ENCODE assay signal across 1 cellular context in genomic region chr5:38382898-38383297, GRCh38.
TF ChIP-seq lines count a peak whose summit lies in the region.

No MANE protein-coding gene starts in this region.

TF ChIP-seq in HepG2, 621 proteins besides CTCF, POLR2A, EP300 and RAD21 (continued from another document and continues in another):
- TF ChIP-seq ZNF3 (CRISPR knock-in tag; IDR thresholded peaks at IDR 0.05) (no peak), HBP1 (CRISPR knock-in tag; IDR thresholded peaks at IDR 0.05; ENCODE audit: low read depth) (no peak), HMGA1 (CRISPR knock-in tag; conservative IDR thresholded peaks at IDR 0.05) (no peak), MED8 (CRISPR knock-in tag; IDR thresholded peaks at IDR 0.05; ENCODE audit: insufficient replicate concordance) (no peak), NFKBIZ (CRISPR knock-in tag; IDR thresholded peaks at IDR 0.05) (no peak), CBX1 (IDR thresholded peaks at IDR 0.05; ENCODE audit: low read depth) (no peak), USF2 (IDR thresholded peaks at IDR 0.05; ENCODE audit: low read depth, low read length) (no peak), USF2 (CRISPR knock-in tag; IDR thresholded peaks at IDR 0.05; ENCODE audit: borderline replicate concordance) (no peak), THAP9 (CRISPR knock-in tag; IDR thresholded peaks at IDR 0.05; ENCODE audit: borderline replicate concordance) (no peak), FUBP1 (CRISPR knock-in tag; IDR thresholded peaks at IDR 0.05; ENCODE audit: borderline replicate concordance) (no peak), ZNF572 (CRISPR knock-in tag; IDR thresholded peaks at IDR 0.05) (no peak), HNF4A (CRISPR knock-in tag; IDR thresholded peaks at IDR 0.05) (peak; percentile 98), ZNF614 (CRISPR knock-in tag; IDR thresholded peaks at IDR 0.05; ENCODE audit: borderline replicate concordance) (peak; percentile 99), FOXO1 (CRISPR knock-in tag; IDR thresholded peaks at IDR 0.05) (peak; percentile 36; the same call in 1 of the 2 replicates), TAF15 (IDR thresholded peaks at IDR 0.05; ENCODE audit: low read depth, low read length, poor library complexity, severe bottlenecking) (no peak), AHR (CRISPR knock-in tag; IDR thresholded peaks at IDR 0.05) (no peak), NR2C2 (CRISPR knock-in tag; IDR thresholded peaks at IDR 0.05; ENCODE audit: borderline replicate concordance) (peak; percentile 50; the same call in 1 of the 2 replicates), RBAK (CRISPR knock-in tag; IDR thresholded peaks at IDR 0.05) (no peak), ZNF7 (CRISPR knock-in tag; IDR thresholded peaks at IDR 0.05) (no peak), ZNF431 (CRISPR knock-in tag; IDR thresholded peaks at IDR 0.05; ENCODE audit: borderline replicate concordance, low read depth) (no peak), ELF1 (CRISPR knock-in tag; IDR thresholded peaks at IDR 0.05) (0 out of 2 replicates have a peak, but pooled peaks have one; percentile 21), SKI (IDR thresholded peaks at IDR 0.05; ENCODE audit: partially characterized antibody) (peak; percentile 60), PATZ1 (CRISPR knock-in tag; IDR thresholded peaks at IDR 0.05) (no peak), ZNF296 (CRISPR knock-in tag; conservative IDR thresholded peaks at IDR 0.05) (no peak), DR1 (CRISPR knock-in tag; IDR thresholded peaks at IDR 0.05) (no peak), ZNF382 (CRISPR knock-in tag; IDR thresholded peaks at IDR 0.05; ENCODE audit: borderline replicate concordance) (no peak), ZNF317 (CRISPR knock-in tag; IDR thresholded peaks at IDR 0.05) (peak; percentile 72; the same call in 1 of the 2 replicates), TFE3 (CRISPR knock-in tag; IDR thresholded peaks at IDR 0.05) (peak; percentile 86), NCOA5 (CRISPR knock-in tag; IDR thresholded peaks at IDR 0.05) (no peak), SRSF4 (IDR thresholded peaks at IDR 0.05; ENCODE audit: low read depth, low read length, poor library complexity, severe bottlenecking) (no peak), ZNF33A (CRISPR knock-in tag; IDR thresholded peaks at IDR 0.05; ENCODE audit: borderline replicate concordance) (no peak), MAF1 (CRISPR knock-in tag; IDR thresholded peaks at IDR 0.05; ENCODE audit: borderline replicate concordance) (no peak), ZMYM4 (CRISPR knock-in tag; IDR thresholded peaks at IDR 0.05) (peak; percentile 96), KMT2B (CRISPR knock-in tag; IDR thresholded peaks at IDR 0.05) (no peak), ZNF546 (CRISPR knock-in tag; conservative IDR thresholded peaks at IDR 0.05) (no peak), HDAC1 (CRISPR knock-in tag; IDR thresholded peaks at IDR 0.05) (peak; percentile 21; the same call in 1 of the 2 replicates), TCF7L2 (IDR thresholded peaks at IDR 0.05; ENCODE audit: low read depth, low read length) (no peak), ZNF251 (CRISPR knock-in tag; IDR thresholded peaks at IDR 0.05) (no peak), MED1 (CRISPR knock-in tag; IDR thresholded peaks at IDR 0.05) (peak; percentile 50; the same call in 1 of the 2 replicates), MLXIP (CRISPR knock-in tag; IDR thresholded peaks at IDR 0.05; ENCODE audit: borderline replicate concordance) (no peak), ZGPAT (CRISPR knock-in tag; IDR thresholded peaks at IDR 0.05) (peak; percentile 51; the same call in 1 of the 2 replicates), ZNF781 (CRISPR knock-in tag; IDR thresholded peaks at IDR 0.05; ENCODE audit: borderline replicate concordance, not compliant biosample characterization) (no peak), NFATC3 (CRISPR knock-in tag; IDR thresholded peaks at IDR 0.05) (no peak), ZNF567 (CRISPR knock-in tag; IDR thresholded peaks at IDR 0.05; ENCODE audit: borderline replicate concordance) (no peak), ZNF839 (CRISPR knock-in tag; IDR thresholded peaks at IDR 0.05; ENCODE audit: borderline replicate concordance) (no peak), ZNF788 (CRISPR knock-in tag; IDR thresholded peaks at IDR 0.05; ENCODE audit: borderline replicate concordance) (peak; percentile 72; the same call in 1 of the 2 replicates)
